ENCODE assay signal across 8 cellular contexts in the genomic region with DNA sequence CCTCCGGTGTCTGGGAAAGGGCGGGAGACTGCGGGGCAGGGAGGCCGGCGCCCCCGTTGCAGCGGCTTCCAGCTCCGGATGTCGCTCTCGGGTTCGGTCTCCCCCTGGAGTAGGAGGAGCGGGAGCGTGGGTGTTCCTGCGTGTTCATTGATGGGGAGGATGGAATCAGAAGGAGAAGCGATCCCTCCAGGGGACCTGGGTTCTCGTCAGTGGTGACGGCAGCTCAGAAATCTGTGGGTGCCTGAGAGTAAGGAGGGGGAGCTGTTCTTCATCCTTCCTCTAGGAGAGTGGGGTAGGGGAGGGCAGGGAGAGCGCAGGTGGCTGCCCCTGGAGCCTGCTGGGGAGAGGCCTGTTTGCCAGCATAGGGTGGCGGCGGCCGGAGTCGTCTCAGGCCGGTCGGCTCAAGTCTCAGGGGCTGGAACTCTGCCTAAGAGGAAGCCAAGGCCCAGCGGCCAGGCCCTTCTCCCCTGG. TPM values are rescaled to one million over a fixed set of nuclear protein-coding genes. Genes with fewer than 3 reads are reported as not detected.
DNase-seq lines count a peak whose midpoint lies in the region; ATAC-seq and TF ChIP-seq lines count a peak whose summit lies in the region.

No MANE protein-coding gene starts in this region.

- DNase-seq in C1 segment of cervical spinal cord (lab: John Stamatoyannopoulos, UW) (peak in 11 of 14 donors; percentile 28 to 78 (median 57)), HT-29 (ENCODE audit: low spot score) (peak; percentile 84), mesothelial cell of epicardium (ENCODE audit: low spot score in 2 of 2, unreplicated experiment in 2 of 2) (peak in 1 of 2 experiments; percentile 43), T1000 (lab: John Stamatoyannopoulos, UW) (no peak), DMS153 treated with DMSO at 0.1 percent for 48 hours (lab: John Stamatoyannopoulos, UW; ENCODE audit: unreplicated experiment) (no peak)
- peak; percentile 43 to 52 for DNase-seq in activated CD4-positive, alpha-beta T cell treated with anti-CD3 and anti-CD28 coated beads for 4 hours
- peak; percentile 5 to 10 (median 7) for DNase-seq in effector memory CD8-positive, alpha-beta T cell
- peak; percentile 68 for DNase-seq in stimulated activated CD8-positive, alpha-beta memory T cell treated with anti-CD3 and anti-CD28 coated beads, Interleukin-4, amount 100 ng/mL, for 48 hours

- no peak for TF ChIP-seq CTCF in mesothelial cell of epicardium (IDR thresholded peaks at IDR 0.05; ENCODE audit: unreplicated experiment)

- H3K36me3 Mint-ChIP-seq in effector memory CD8-positive, alpha-beta T cell (ENCODE audit: insufficient read depth) = peaks cover 3% of the 10 kb centered on the region
- peaks cover 4% of the 10 kb centered on the region for H3K36me3 Mint-ChIP-seq in mesothelial cell of epicardium

- no peaks in the 10 kb centered on the region for H3K9me3 Mint-ChIP-seq in effector memory CD8-positive, alpha-beta T cell
- H3K9me3 Mint-ChIP-seq in mesothelial cell of epicardium = peaks cover 4% of the 10 kb centered on the region

- peak; percentile 40 for ATAC-seq in effector memory CD8-positive, alpha-beta T cell (replicated peaks)

- peak overlapping the region; percentile 93 to 96 for H3K4me3 Mint-ChIP-seq in effector memory CD8-positive, alpha-beta T cell
- peak overlapping the region; percentile 80 for H3K4me3 Mint-ChIP-seq in mesothelial cell of epicardium

- H3K4me1 Mint-ChIP-seq in effector memory CD8-positive, alpha-beta T cell (ENCODE audit: low read depth in 2 of 2) = peaks cover 22 to 36% of the 10 kb centered on the region in 2 donors
- H3K4me1 Mint-ChIP-seq in mesothelial cell of epicardium = peaks cover 6% of the 10 kb centered on the region

- H3K27ac Mint-ChIP-seq in effector memory CD8-positive, alpha-beta T cell = peak overlapping the region; percentile 65 to 78
- H3K27ac Mint-ChIP-seq in mesothelial cell of epicardium = peak overlapping the region; percentile 56

- peaks cover 0 to 12% of the 10 kb centered on the region in 2 donors for H3K27me3 Mint-ChIP-seq in effector memory CD8-positive, alpha-beta T cell
- H3K27me3 Mint-ChIP-seq in mesothelial cell of epicardium (ENCODE audit: low read depth) = peaks cover 67% of the 10 kb centered on the region

RNA-seq across cellular contexts. Expression of a gene that starts 1.1 kb away (rescaled TPM):
- 46.8 and 57.9 TPM in 2 replicates for total RNA-seq in HT-29 (2014; rRNA removed; shearing (Covaris generic))
- total RNA-seq in mesothelial cell of epicardium = 6.6 to 7.1 TPM (median 6.8 TPM) in 3 replicates

Comparison
In these comparisons a context has a peak if more than half of its experiments do, and no peak if none do; other contexts are left out.
1. DNase-seq: peak in C1 segment of cervical spinal cord (11 of 14), HT-29 (single experiment), activated CD4-positive, alpha-beta T cell treated with anti-CD3 and anti-CD28 coated beads for 4 hours (2 of 2), effector memory CD8-positive, alpha-beta T cell (3 of 3) and stimulated activated CD8-positive, alpha-beta memory T cell treated with anti-CD3 and anti-CD28 coated beads, Interleukin-4, amount 100 ng/mL, for 48 hours (single experiment); none in T1000 (single experiment) and DMS153 treated with DMSO at 0.1 percent for 48 hours (single experiment).